9 cellular contexts compared by ENCODE assay signal in genomic region chr11:73217810-73218105, GRCh38. TPM values are rescaled to one million over a fixed set of nuclear protein-coding genes. Genes with fewer than 3 reads are reported as not detected.
DNase-seq lines count a peak whose midpoint lies in the region; ATAC-seq and TF ChIP-seq lines count a peak whose summit lies in the region.
"Had no signal": no experiment of that assay in that cellular context is flagged by ENCODE, and none has a peak within 500 bp of the region (broad histone marks: within the 10 kb centered on the region; RNA-seq: fewer than 3 reads in every experiment).

No MANE protein-coding gene starts in this region.

- H3K9me3 Mint-ChIP-seq in CD8-positive, alpha-beta T cell: no peaks in the 10 kb centered on the region

- DNase-seq in CD8-positive, alpha-beta T cell: no peak
- DNase-seq in T-helper 17 cell (no peak), heart right ventricle (no peak), prostate gland (ENCODE audit: low spot score) (no peak), posterior cingulate gyrus (no peak), DMS114 treated with DMSO at 0.1 percent for 48 hours (lab: John Stamatoyannopoulos, UW; ENCODE audit: unreplicated experiment) (no peak)

- H3K27me3 Mint-ChIP-seq in CD8-positive, alpha-beta T cell (ENCODE audit: low read depth): peaks cover 20% of the 10 kb centered on the region
- H3K27me3 Mint-ChIP-seq in T-helper 17 cell: peaks cover 38% of the 10 kb centered on the region

- H3K27me3 ChIP-seq in CD8-positive, alpha-beta T cell (ENCODE audit: insufficient read depth, low read length): peaks cover 15% of the 10 kb centered on the region
- H3K27me3 ChIP-seq in heart right ventricle (peaks cover 0 to 7% (median 0%) of the 10 kb centered on the region in 7 donors), prostate gland (replicated peaks; ENCODE audit: insufficient read depth) (no peaks in the 10 kb centered on the region)
- H3K27me3 ChIP-seq: SJSA1 had no signal

- intact Hi-C loops in CD8-positive, alpha-beta T cell (cut with DNase I, micrococcal nuclease): no loop called here
- intact Hi-C loops in heart right ventricle (cut with DNase I) (loop anchor here in 1 of 10 donors (1.0 kb wide), 1 partner anchor 20 kb away; no protein-coding TSS in a partner anchor), prostate gland (cut with DNase I) (no loop called here), posterior cingulate gyrus (cut with DNase I) (no loop called here)

- H3K27ac Mint-ChIP-seq in CD8-positive, alpha-beta T cell: no peak overlapping the region
- peak overlapping the region; percentile 60 for H3K27ac Mint-ChIP-seq in T-helper 17 cell

- TF ChIP-seq POLR2A in prostate gland (IDR thresholded peaks at IDR 0.05): no peak

- peaks cover 7% of the 10 kb centered on the region for H3K4me1 Mint-ChIP-seq in CD8-positive, alpha-beta T cell (ENCODE audit: low read depth)
- H3K4me1 Mint-ChIP-seq in T-helper 17 cell: peaks cover 9% of the 10 kb centered on the region

- H3K9me3 ChIP-seq in CD8-positive, alpha-beta T cell (ENCODE audit: low read length): no peaks in the 10 kb centered on the region
- peaks cover 3% of the 10 kb centered on the region for H3K9me3 ChIP-seq in T-helper 17 cell (ENCODE audit: control insufficient read depth, low read length, poor library complexity, severe bottlenecking)
- no peaks in the 10 kb centered on the region for H3K9me3 ChIP-seq in heart right ventricle
- no peaks in the 10 kb centered on the region for H3K9me3 ChIP-seq in prostate gland
- H3K9me3 ChIP-seq: SJSA1 had no signal

- H3K27ac ChIP-seq in CD8-positive, alpha-beta T cell (ENCODE audit: low read depth, low read length): no peak overlapping the region
- peak overlapping the region; percentile 37 to 92 (median 85) for H3K27ac ChIP-seq in heart right ventricle
- H3K27ac ChIP-seq in prostate gland: no peak overlapping the region
- H3K27ac ChIP-seq: SJSA1 had no signal

- POLR2A ChIA-PET in CD8-positive, alpha-beta T cell (lab: Charles Lee): no interaction called here

- CTCF ChIA-PET in CD8-positive, alpha-beta T cell (lab: Charles Lee): interaction anchor here (0.9 to 1.7 kb wide), 2 partner anchors 9 to 11 kb away, joined by 3 to 4 read pairs; no protein-coding TSS in a partner anchor

- no peaks in the 10 kb centered on the region for H3K36me3 Mint-ChIP-seq in CD8-positive, alpha-beta T cell
- H3K36me3 Mint-ChIP-seq in T-helper 17 cell (ENCODE audit: low read depth): peaks cover 7% of the 10 kb centered on the region

- H3K4me3 ChIP-seq in CD8-positive, alpha-beta T cell (ENCODE audit: low read depth, low read length): no peak overlapping the region
- peak overlapping the region; percentile 19 to 67 (median 54) for H3K4me3 ChIP-seq in heart right ventricle
- peak overlapping the region; percentile 36 to 41 for H3K4me3 ChIP-seq in prostate gland
- H3K4me3 ChIP-seq: SJSA1 had no signal

- no peaks in the 10 kb centered on the region for H3K4me1 ChIP-seq in CD8-positive, alpha-beta T cell (ENCODE audit: insufficient read depth, low read length)
- H3K4me1 ChIP-seq in heart right ventricle: peaks cover 6 to 53% (median 29%) of the 10 kb centered on the region in 9 donors
- H3K4me1 ChIP-seq in prostate gland (replicated peaks): no peaks in the 10 kb centered on the region
- H3K4me1 ChIP-seq: SJSA1 had no signal

- peak overlapping the region; percentile 22 for H3K4me3 Mint-ChIP-seq in CD8-positive, alpha-beta T cell
- peak overlapping the region; percentile 75 for H3K4me3 Mint-ChIP-seq in T-helper 17 cell

- no peaks in the 10 kb centered on the region for H3K36me3 ChIP-seq in CD8-positive, alpha-beta T cell (ENCODE audit: insufficient read depth, low read length)
- H3K36me3 ChIP-seq in heart right ventricle (no peaks in the 10 kb centered on the region), prostate gland (no peaks in the 10 kb centered on the region)
- H3K36me3 ChIP-seq: SJSA1 had no signal

- no peak for TF ChIP-seq CTCF in CD8-positive, alpha-beta T cell (IDR thresholded peaks at IDR 0.05)
- TF ChIP-seq CTCF in heart right ventricle (IDR thresholded peaks at IDR 0.05) (no peak), prostate gland (IDR thresholded peaks at IDR 0.05) (no peak)

- no peak for ATAC-seq in CD8-positive, alpha-beta T cell
- ATAC-seq in T-helper 17 cell (no peak), heart right ventricle (peak in 3 of 8 donors; percentile 4 to 17 (median 8)), HG02588 (IDR thresholded peaks at IDR 0.05; ENCODE audit: unreplicated experiment) (no peak), GM21447 (IDR thresholded peaks at IDR 0.05; ENCODE audit: unreplicated experiment) (no peak)

- 38 to 43% methylated on average over 14 of the region's 14 CpGs for WGBS in heart right ventricle, 2 donors
- 66% methylated on average over 12 of the region's 14 CpGs for WGBS in prostate gland

RNA-seq across cellular contexts. Expression of gene P2RY2, which starts 0.3 kb away (rescaled TPM):
- not detected for total RNA-seq in CD8-positive, alpha-beta T cell
- total RNA-seq in T-helper 17 cell: under 1 TPM; 0.29 to 0.55 TPM
- 10 to 100 TPM in 8 of 10 donors, 1 to 10 TPM in 2; 9.5 to 37.5 (median 12.7) TPM for total RNA-seq in heart right ventricle
- polyA plus RNA-seq in heart right ventricle: 1 to 10 TPM; 7.1 to 8.2 TPM
- total RNA-seq in prostate gland: 1 to 10 TPM; 2.7 to 3.5 TPM
- total RNA-seq: SJSA1 had no signal

RNA-seq across cellular contexts. Expression of gene P2RY6, which starts 54.4 kb away (rescaled TPM):
- not detected for total RNA-seq in CD8-positive, alpha-beta T cell
- total RNA-seq in T-helper 17 cell (not detected), heart right ventricle (10 to 100 TPM in 1 of 10 donors, 1 to 10 TPM in 7, under 1 TPM in 2; 0.83 to 13.0 (median 1.8) TPM), prostate gland (1 to 10 TPM in 1 of 2 donors, under 1 TPM in 1; 0.64 to 3.5 TPM)
- 1 to 10 TPM; 1.2 to 2.4 TPM for polyA plus RNA-seq in heart right ventricle
- total RNA-seq: SJSA1 had no signal

Comparison
In these comparisons a context has a peak if more than half of its experiments do, and no peak if none do; other contexts are left out.
1. H3K27ac ChIP-seq: peak in heart right ventricle (10 of 10); none in CD8-positive, alpha-beta T cell (single experiment) and prostate gland (0 of 2).